Comparison of ENCODE assay signal across 8 cellular contexts in genomic region chr15:98658831-98659699, GRCh38. TPM values are rescaled to one million over a fixed set of nuclear protein-coding genes. Genes with fewer than 3 reads are reported as not detected.
DNase-seq lines count a peak whose midpoint lies in the region; ATAC-seq and TF ChIP-seq lines count a peak whose summit lies in the region.

No MANE protein-coding gene starts in this region.

- no TSS peak for BruUV-seq in PC-3 (replicated peaks; lab: Mats Ljungman, UMichigan)

- no peak overlapping the region for H2AFZ ChIP-seq in PC-3 (ENCODE audit: low read length)

- H3K27ac ChIP-seq in PC-3 (ENCODE audit: low read length) (no peak overlapping the region), right lobe of liver (no peak overlapping the region), vagina (no peak overlapping the region)

- intact Hi-C loops in PC-3 (cut with micrococcal nuclease) (loop anchor here (2.0 kb wide), 2 partner anchors 68 to 418 kb away; no protein-coding TSS in a partner anchor), right lobe of liver (cut with DNase I) (no loop called here), vagina (cut with DNase I) (loop anchor here (5.0 to 10.0 kb wide), 3 partner anchors 134 to 396 kb away; no protein-coding TSS in a partner anchor)

- H3K27me3 ChIP-seq in PC-3 (ENCODE audit: low read length) (peaks cover 7% of the 10 kb centered on the region; the same call in 1 of the 2 replicates), right lobe of liver (no peaks in the 10 kb centered on the region), vagina (no peaks in the 10 kb centered on the region)

- 14% methylated on average over 6 of the region's 7 CpGs for WGBS in right lobe of liver (ENCODE audit: insufficient coverage, low coverage, low lambda C conversion rate, missing lambda C conversion rate)

- POLR2A ChIA-PET in PC-3 (lab: Charles Lee; ENCODE audit: unreplicated experiment), result no interaction called here

- H4K20me1 ChIP-seq in PC-3 (ENCODE audit: low read length), result 0 out of 2 replicates have a peak, but pooled peaks cover 2% of the 10 kb centered on the region

- H3K9me3 ChIP-seq in PC-3 (ENCODE audit: low read length), result no peaks in the 10 kb centered on the region
- H3K9me3 ChIP-seq in right lobe of liver, result no peaks in the 10 kb centered on the region
- H3K9me3 ChIP-seq in vagina, result no peaks in the 10 kb centered on the region

- TF ChIP-seq POLR2A in right lobe of liver (IDR thresholded peaks at IDR 0.05) (no peak), vagina (IDR thresholded peaks at IDR 0.05) (no peak)

- ATAC-seq in GM19467 (IDR thresholded peaks at IDR 0.05; ENCODE audit: unreplicated experiment), result peak; percentile 81
- ATAC-seq in HG03460 (IDR thresholded peaks at IDR 0.05; ENCODE audit: unreplicated experiment), result peak; percentile 89
- ATAC-seq in PC-3, result peak; percentile 77
- peak; percentile 91 to 95 (median 92) for ATAC-seq in right lobe of liver

- peak; percentile 39 to 49 for DNase-seq in activated CD4-positive, alpha-beta T cell treated with anti-CD3 and anti-CD28 coated beads for 4 hours
- DNase-seq in activated CD4-positive, alpha-beta T cell treated with anti-CD3 and anti-CD28 coated beads, Interleukin-2, amount 50 U/mL, for 4 hours, result no peak
- peak; percentile 74 for DNase-seq in PC-3
- DNase-seq in cerebellar cortex (ENCODE audit: low spot score), result peak; percentile 80
- DNase-seq in right lobe of liver, result no peak
- no peak for DNase-seq in vagina (ENCODE audit: extremely low spot score in 2 of 2)

- H3K9me2 ChIP-seq in PC-3 (replicated peaks; ENCODE audit: low read length), result no peaks in the 10 kb centered on the region

- CTCF ChIA-PET in PC-3 (lab: Charles Lee), result no interaction called here

- H3K36me3 ChIP-seq in PC-3 (ENCODE audit: low read depth, low read length), result no peaks in the 10 kb centered on the region
- no peaks in the 10 kb centered on the region for H3K36me3 ChIP-seq in right lobe of liver
- H3K36me3 ChIP-seq in vagina, result no peaks in the 10 kb centered on the region

- peak overlapping the region; percentile 19; the same call in 1 of the 2 replicates for H3K4me2 ChIP-seq in PC-3 (ENCODE audit: low read length)

- no peaks in the 10 kb centered on the region for H3F3A ChIP-seq in PC-3 (ENCODE audit: low read length, unreplicated experiment)

- peaks cover 8% of the 10 kb centered on the region; the same call in 1 of the 2 replicates for H3K4me1 ChIP-seq in PC-3 (ENCODE audit: insufficient read depth, low read length)
- no peaks in the 10 kb centered on the region for H3K4me1 ChIP-seq in right lobe of liver
- peaks cover 79% of the 10 kb centered on the region for H3K4me1 ChIP-seq in vagina

- H3K9ac ChIP-seq in PC-3 (ENCODE audit: low read length), result no peak overlapping the region

- H3K4me3 ChIP-seq in PC-3 (ENCODE audit: low read length), result no peak overlapping the region
- H3K4me3 ChIP-seq in right lobe of liver, result no peak overlapping the region
- no peak overlapping the region for H3K4me3 ChIP-seq in vagina

- TF ChIP-seq CTCF in PC-3 (conservative IDR thresholded peaks at IDR 0.05; ENCODE audit: low read depth, low read length), result peak; percentile 89
- peak; percentile 64 to 88 (median 81) for TF ChIP-seq CTCF in right lobe of liver (IDR thresholded peaks at IDR 0.05)
- peak; percentile 13 to 74 (median 62) for TF ChIP-seq CTCF in vagina (IDR thresholded peaks at IDR 0.05)

- H3K79me2 ChIP-seq in PC-3 (ENCODE audit: low read length), result peaks cover 39% of the 10 kb centered on the region

RNA-seq across cellular contexts. Expression of gene IGF1R, which starts 10.7 kb away (rescaled TPM):
- 3.8 and 15.8 TPM in 2 replicates for total RNA-seq in PC-3 (2014; rRNA removed)
- total RNA-seq in right lobe of liver, result 1 to 10 TPM; 2.5 to 5.3 (median 3.8) TPM
- total RNA-seq in vagina, result 97.7 TPM

Comparison
In these comparisons a context has a peak if more than half of its experiments do, and no peak if none do; other contexts are left out.
1. DNase-seq: peak in activated CD4-positive, alpha-beta T cell treated with anti-CD3 and anti-CD28 coated beads for 4 hours (2 of 2), PC-3 (single experiment) and cerebellar cortex (single experiment); none in activated CD4-positive, alpha-beta T cell treated with anti-CD3 and anti-CD28 coated beads, Interleukin-2, amount 50 U/mL, for 4 hours (0 of 2), right lobe of liver (0 of 3) and vagina (0 of 2).
2. intact Hi-C loops: an anchor here in PC-3 (2.0 kb wide) and vagina (5.0 to 10.0 kb wide); none called in right lobe of liver.
3. Peak in every context shown above with its lines, with median percentiles within 50 percentile points of each other: ATAC-seq and CTCF ChIP-seq.